Comparison of ENCODE assay signal across 8 cellular contexts in the genomic region with DNA sequence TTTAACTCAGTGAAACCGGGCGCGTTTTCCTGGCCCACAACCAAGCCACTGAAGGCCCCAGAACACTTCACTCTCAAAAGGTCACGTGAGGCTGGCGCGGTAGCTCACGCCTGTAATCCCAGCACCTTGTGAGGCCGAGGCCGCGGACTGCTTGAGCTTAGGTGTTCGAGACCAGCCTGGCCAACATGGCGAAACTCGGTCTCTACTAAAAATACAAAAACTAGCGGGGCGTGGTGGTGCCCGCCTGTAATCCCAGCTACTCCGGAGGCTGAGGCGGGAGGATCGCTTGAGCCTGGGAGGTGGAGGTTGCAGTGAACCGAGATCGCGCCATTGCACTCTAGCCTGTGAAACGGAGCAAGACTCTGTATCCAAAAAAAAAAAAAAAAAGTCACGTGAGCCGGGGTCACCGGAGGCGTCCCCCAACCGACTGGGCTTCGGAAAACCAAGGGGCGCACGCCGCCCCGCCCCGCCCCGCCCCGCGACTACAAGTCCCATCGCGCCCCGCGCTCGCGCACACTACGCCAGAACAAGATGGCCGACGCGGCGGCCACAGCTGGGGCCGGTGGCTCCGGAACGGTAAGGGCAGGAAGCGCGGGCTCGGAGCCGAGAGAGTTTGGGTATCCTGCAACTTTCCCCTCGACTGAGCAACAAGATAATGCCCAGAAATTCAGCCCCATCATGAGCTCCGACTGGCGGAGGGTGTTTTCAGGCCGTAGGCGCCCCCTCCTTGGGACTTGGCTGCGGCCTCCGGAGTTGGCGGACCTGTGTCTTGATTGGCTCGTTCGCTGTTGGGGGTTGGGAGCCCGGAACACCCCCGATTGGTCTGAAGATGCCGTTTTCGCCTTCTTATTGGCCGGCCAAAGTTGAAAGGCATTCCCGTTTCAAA. TPM values are rescaled to one million over a fixed set of nuclear protein-coding genes. Genes with fewer than 3 reads are reported as not detected.
A peak's percentile ranks its signal among the peaks of the same experiment; 100 is the strongest.
DNase-seq lines count a peak whose midpoint lies in the region; ATAC-seq and TF ChIP-seq lines count a peak whose summit lies in the region.

A gene with protein sequence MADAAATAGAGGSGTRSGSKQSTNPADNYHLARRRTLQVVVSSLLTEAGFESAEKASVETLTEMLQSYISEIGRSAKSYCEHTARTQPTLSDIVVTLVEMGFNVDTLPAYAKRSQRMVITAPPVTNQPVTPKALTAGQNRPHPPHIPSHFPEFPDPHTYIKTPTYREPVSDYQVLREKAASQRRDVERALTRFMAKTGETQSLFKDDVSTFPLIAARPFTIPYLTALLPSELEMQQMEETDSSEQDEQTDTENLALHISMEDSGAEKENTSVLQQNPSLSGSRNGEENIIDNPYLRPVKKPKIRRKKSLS (plus strand): TSS at position 514 of the 886 bp plus-strand sequence. CDS start 18 bp downstream, at position 532.

- H3K27ac Mint-ChIP-seq in progenitor cell of endocrine pancreas, result peak within 1 kb of the TSS; percentile 100

- H3K4me1 ChIP-seq in heart right ventricle (peaks cover 16 to 76% (median 63%) of the 10 kb centered on the region in 9 donors), upper lobe of right lung (peaks cover 55% of the 10 kb centered on the region)

- H3K27me3 Mint-ChIP-seq in progenitor cell of endocrine pancreas, result peaks cover 15% of the 10 kb centered on the region

- H3K27ac ChIP-seq in heart right ventricle, result peak within 1 kb of the TSS; percentile 85 to 98 (median 94)
- peak within 1 kb of the TSS; percentile 96 for H3K27ac ChIP-seq in upper lobe of right lung

- 9 to 12% methylated on average over 71 of the region's 71 CpGs for WGBS in heart right ventricle, 2 donors

- peaks cover 7% of the 10 kb centered on the region for H3K36me3 Mint-ChIP-seq in progenitor cell of endocrine pancreas (ENCODE audit: insufficient read depth)

- intact Hi-C loops in heart right ventricle (cut with DNase I) (loop anchor here in 1 of 10 donors (10.0 kb wide), 1 partner anchor 505 kb away; no protein-coding TSS in a partner anchor), upper lobe of right lung (cut with DNase I) (no loop called here)

- in situ Hi-C loops in GM13976 (cut with MboI; ENCODE audit: low sequenced_read_pairs, unreplicated experiment), result no loop called here

- H3K27me3 ChIP-seq in heart right ventricle, result no peaks in the 10 kb centered on the region
- no peaks in the 10 kb centered on the region for H3K27me3 ChIP-seq in upper lobe of right lung

- TF ChIP-seq CTCF in GM13976 (IDR thresholded peaks at IDR 0.05; ENCODE audit: borderline replicate concordance, control extremely low read depth, extremely low read depth, insufficient read depth, missing control alignments) (no peak), heart right ventricle (IDR thresholded peaks at IDR 0.05) (no peak), progenitor cell of endocrine pancreas (IDR thresholded peaks at IDR 0.05; ENCODE audit: unreplicated experiment) (no peak), upper lobe of right lung (IDR thresholded peaks at IDR 0.05) (no peak)

- peak within 1 kb of the TSS; percentile 97 for H3K4me3 Mint-ChIP-seq in progenitor cell of endocrine pancreas (ENCODE audit: low read depth)

- DNase-seq in GM13976 (ENCODE audit: low spot score) (peak; percentile 93), NCI-H146 treated with DMSO at 0.1 percent for 48 hours (lab: John Stamatoyannopoulos, UW; ENCODE audit: unreplicated experiment) (peak; percentile 94), T-helper 1 cell (peak; percentile 75 to 94 (median 84)), amniotic epithelial cell (ENCODE audit: low read depth) (peak; percentile 92), heart right ventricle (peak; percentile 91 to 94), progenitor cell of endocrine pancreas (ENCODE audit: low spot score, unreplicated experiment) (peak; percentile 73), upper lobe of right lung (peak; percentile 95)

- H3K4me3 ChIP-seq in heart right ventricle (peak within 1 kb of the TSS; percentile 29 to 88 (median 76)), upper lobe of right lung (peak within 1 kb of the TSS; percentile 87)

- ATAC-seq in HG02870 (IDR thresholded peaks at IDR 0.05; ENCODE audit: unreplicated experiment), result peak; percentile 77
- ATAC-seq in heart right ventricle, result peak; percentile 83 to 91 (median 90)
- peak; percentile 76 for ATAC-seq in upper lobe of right lung

- H3K9me3 ChIP-seq in heart right ventricle, result no peaks in the 10 kb centered on the region
- no peaks in the 10 kb centered on the region for H3K9me3 ChIP-seq in upper lobe of right lung

- peaks cover 0 to 38% (median 17%) of the 10 kb centered on the region in 9 donors for H3K36me3 ChIP-seq in heart right ventricle
- peaks cover 36% of the 10 kb centered on the region for H3K36me3 ChIP-seq in upper lobe of right lung

- H3K4me1 Mint-ChIP-seq in progenitor cell of endocrine pancreas (ENCODE audit: low read depth), result peaks cover 10% of the 10 kb centered on the region

- no peaks in the 10 kb centered on the region for H3K9me3 Mint-ChIP-seq in progenitor cell of endocrine pancreas (ENCODE audit: low read depth)

RNA-seq across cellular contexts. Expression of the gene that starts here (rescaled TPM):
- total RNA-seq in heart right ventricle (10 to 100 TPM; 21.0 to 38.1 (median 31.6) TPM), progenitor cell of endocrine pancreas (38.9 and 40.4 TPM in 2 replicates), upper lobe of right lung (31.1 TPM)
- polyA plus RNA-seq in heart right ventricle, result 10 to 100 TPM; 15.2 to 20.1 TPM

Comparison
In these comparisons a context has a peak if more than half of its experiments do, and no peak if none do; other contexts are left out.
1. Peak in every context shown above with its lines: DNase-seq, ATAC-seq, H3K4me3 ChIP-seq and H3K27ac ChIP-seq.